In genomic region chr3:49667701-49668413, GRCh38 we compare ENCODE assay signal across 18 cellular contexts. TPM values are rescaled to one million over a fixed set of nuclear protein-coding genes. Genes with fewer than 3 reads are reported as not detected.
DNase-seq lines count a peak whose midpoint lies in the region; ATAC-seq, FAIRE-seq and TF ChIP-seq lines count a peak whose summit lies in the region.
"Had no signal": no experiment of that assay in that cellular context is flagged by ENCODE, and none has a peak within 500 bp of the region (broad histone marks: within the 10 kb centered on the region; RNA-seq: fewer than 3 reads in every experiment).

No MANE protein-coding gene starts in this region.

- H2AFZ ChIP-seq in astrocyte (ENCODE audit: low read depth, low read length) (no peak overlapping the region), HepG2 (ENCODE audit: low read length) (no peak overlapping the region)

- TF ChIP-seq RAD21 in A549 (conservative IDR thresholded peaks at IDR 0.05 in 1 of 2, IDR thresholded peaks at IDR 0.05 in 1 of 2): no peak
- no peak for TF ChIP-seq RAD21 in HepG2 (CRISPR knock-in tag; IDR thresholded peaks at IDR 0.05)

- in situ Hi-C loops in HepG2 (cut with HindIII; ENCODE audit: extremely low pct_ligation_motif_present, low pct_unique_long_range_greater_than_20kb): no loop called here

- H3K4me1 Mint-ChIP-seq in astrocyte (ENCODE audit: low read depth, unreplicated experiment): peaks cover 16% of the 10 kb centered on the region
- peaks cover 11% of the 10 kb centered on the region for H3K4me1 Mint-ChIP-seq in activated CD8-positive, alpha-beta memory T cell treated with anti-CD3 and anti-CD28 coated beads, Interleukin-2, amount 10 ng/mL, durations not matched to agents 7 days and 5 days

- TF ChIP-seq POLR2A in A549 (IDR thresholded peaks at IDR 0.05; ENCODE audit: low read length) (no peak), HepG2 (IDR thresholded peaks at IDR 0.05; ENCODE audit: insufficient read depth in 1 of 2, low read depth in 2 of 2, low read length in 2 of 2) (no peak)

- H3K4me3 ChIP-seq in A549 (no peak overlapping the region), astrocyte (ENCODE audit: insufficient read depth, low read depth, low read length) (no peak overlapping the region), HepG2 (replicated peaks in 1 of 3; ENCODE audit: insufficient read depth in 1 of 3, low read depth in 2 of 3, low read length in 3 of 3) (no peak overlapping the region)

- peaks cover 5% of the 10 kb centered on the region for H4K20me1 ChIP-seq in astrocyte (ENCODE audit: insufficient read depth, low read length)
- no peaks in the 10 kb centered on the region for H4K20me1 ChIP-seq in HepG2 (ENCODE audit: insufficient read depth, low read length)

- 82% methylated on average over 18 of the region's 25 CpGs for WGBS in A549 (ENCODE audit: missing lambda C conversion rate)
- 84% methylated on average over 17 of the region's 25 CpGs for WGBS in HepG2 (ENCODE audit: low lambda C conversion rate)

- no peaks in the 10 kb centered on the region for H3K36me3 Mint-ChIP-seq in astrocyte (ENCODE audit: low read depth, unreplicated experiment)
- no peaks in the 10 kb centered on the region for H3K36me3 Mint-ChIP-seq in activated CD8-positive, alpha-beta memory T cell treated with anti-CD3 and anti-CD28 coated beads, Interleukin-2, amount 10 ng/mL, durations not matched to agents 7 days and 5 days
- H3K36me3 Mint-ChIP-seq: CD4-positive, alpha-beta memory T cell had no signal

- no peaks in the 10 kb centered on the region for H3K9me3 Mint-ChIP-seq in astrocyte (ENCODE audit: unreplicated experiment)
- no peaks in the 10 kb centered on the region for H3K9me3 Mint-ChIP-seq in activated CD8-positive, alpha-beta memory T cell treated with anti-CD3 and anti-CD28 coated beads, Interleukin-2, amount 10 ng/mL, durations not matched to agents 7 days and 5 days (ENCODE audit: low read depth)

- DNase-seq in A549 (ENCODE audit: low read depth in 1 of 2, low spot score in 1 of 2): no peak
- DNase-seq in astrocyte (ENCODE audit: low read depth): no peak
- DNase-seq in HepG2 (ENCODE audit: low spot score): no peak
- peak; percentile 21 for DNase-seq in occipital lobe (lab: John Stamatoyannopoulos, UW)
- DNase-seq in activated CD4-positive, alpha-beta T cell treated with anti-CD3 and anti-CD28 coated beads for 4 hours: no peak
- DNase-seq in activated CD8-positive, alpha-beta memory T cell treated with anti-CD3 and anti-CD28 coated beads, Interleukin-2, amount 10 ng/mL, durations not matched to agents 7 days and 5 days: no peak
- no peak for DNase-seq in stimulated activated CD4-positive, alpha-beta T cell treated with anti-CD3 and anti-CD28 coated beads, Interleukin-2, amount 100 ng/mL, for 24 hours
- DNase-seq: CD4-positive, alpha-beta memory T cell; MV-4-11; NCI-H1417; NCI-H187 treated with DMSO at 0.1 percent for 48 hours; NCI-H446; OCI-M1 had no signal

- peak overlapping the region; percentile 5 for H3K4me3 Mint-ChIP-seq in astrocyte (ENCODE audit: unreplicated experiment)
- H3K4me3 Mint-ChIP-seq in activated CD8-positive, alpha-beta memory T cell treated with anti-CD3 and anti-CD28 coated beads, Interleukin-2, amount 10 ng/mL, durations not matched to agents 7 days and 5 days: no peak overlapping the region
- H3K4me3 Mint-ChIP-seq: CD4-positive, alpha-beta memory T cell had no signal

- H3K9me3 ChIP-seq in A549 (no peaks in the 10 kb centered on the region), astrocyte (ENCODE audit: insufficient read depth, low read depth, low read length) (no peaks in the 10 kb centered on the region), HepG2 (ENCODE audit: low read length) (no peaks in the 10 kb centered on the region)

- CTCF ChIA-PET in A549 (lab: Yijun Ruan, JAX): interaction anchor here (1.0 kb wide), 1 partner anchor 131 kb away, joined by 3 read pairs; no protein-coding TSS in a partner anchor
- CTCF ChIA-PET in HepG2 (lab: Yijun Ruan, JAX; ENCODE audit: low intra/inter-chr PET ratio, low total read pairs): no interaction called here
- CTCF ChIA-PET in activated CD8-positive, alpha-beta memory T cell treated with anti-CD3 and anti-CD28 coated beads, Interleukin-2, amount 10 ng/mL, durations not matched to agents 7 days and 5 days (lab: Charles Lee): interaction anchor here (0.6 to 2.9 kb wide), 2 partner anchors 128 to 160 kb away, joined by 3 to 22 read pairs; no protein-coding TSS in a partner anchor

- H3K79me2 ChIP-seq in astrocyte (ENCODE audit: insufficient read depth, low read length) (no peaks in the 10 kb centered on the region), HepG2 (ENCODE audit: insufficient read depth, low read length) (no peaks in the 10 kb centered on the region)

- H3K27me3 ChIP-seq in astrocyte (ENCODE audit: insufficient read depth, low read length) (no peaks in the 10 kb centered on the region), HepG2 (ENCODE audit: control insufficient read depth in 1 of 2, insufficient read depth in 2 of 2, low read length in 2 of 2) (no peaks in the 10 kb centered on the region)

- intact Hi-C loops in HepG2 (cut with micrococcal nuclease; ENCODE audit: unreplicated experiment): loop anchor here (5.0 kb wide), 1 partner anchor 81 kb away; no protein-coding TSS in a partner anchor

- BruUV-seq in HepG2 (replicated peaks; lab: Mats Ljungman, UMichigan): no TSS peak

- H3K36me3 ChIP-seq in astrocyte (ENCODE audit: insufficient read depth, low read length) (no peaks in the 10 kb centered on the region), HepG2 (replicated peaks in 1 of 2; ENCODE audit: control insufficient read depth in 1 of 2, insufficient read depth in 2 of 2, low read length in 2 of 2) (no peaks in the 10 kb centered on the region)

- H3K4me1 ChIP-seq in A549: peaks cover 26% of the 10 kb centered on the region
- H3K4me1 ChIP-seq in astrocyte (ENCODE audit: insufficient read depth, low read length): peaks cover 12% of the 10 kb centered on the region
- peaks cover 87% of the 10 kb centered on the region for H3K4me1 ChIP-seq in HepG2 (ENCODE audit: insufficient read depth, low read length)

- FAIRE-seq in A549 (lab: Jason Lieb, UNC): no peak
- FAIRE-seq in astrocyte (lab: Jason Lieb, UNC): no peak
- FAIRE-seq in HepG2 (lab: Jason Lieb, UNC): no peak

- H3K27ac ChIP-seq in A549 (peak overlapping the region; percentile 27 to 67; a peak in 2 of 6 replicates), astrocyte (ENCODE audit: low read depth, low read length) (no peak overlapping the region), HepG2 (ENCODE audit: extremely low read length, insufficient read depth, low read length) (peak overlapping the region; percentile 80)
- H3K27ac ChIP-seq: 22Rv1, HL-60 had no signal

- POLR2A ChIA-PET in A549 (lab: Yijun Ruan, JAX) (no interaction called here), HepG2 (lab: Yijun Ruan, JAX) (interaction anchor here (3.0 kb wide), 1 partner anchor 128 kb away, joined by 34 read pairs; no protein-coding TSS in a partner anchor)

- ATAC-seq in A549 (no peak), HepG2 (no peak), HG03342 (IDR thresholded peaks at IDR 0.05; ENCODE audit: unreplicated experiment) (no peak)
- ATAC-seq in activated CD8-positive, alpha-beta memory T cell treated with anti-CD3 and anti-CD28 coated beads, Interleukin-2, amount 10 ng/mL, durations not matched to agents 7 days and 5 days: no peak
- ATAC-seq: HCT116 had no signal

- peak overlapping the region; percentile 33 for H3K9ac ChIP-seq in astrocyte (ENCODE audit: low read length)
- no peak overlapping the region for H3K9ac ChIP-seq in HepG2 (ENCODE audit: insufficient read depth, low read depth, low read length)

- TF ChIP-seq EP300 in A549 (IDR thresholded peaks at IDR 0.05) (no peak), HepG2 (IDR thresholded peaks at IDR 0.05; ENCODE audit: low read depth in 2 of 2, low read length in 2 of 2) (no peak), HepG2 (CRISPR knock-in tag; IDR thresholded peaks at IDR 0.05; ENCODE audit: borderline replicate concordance) (no peak)

- H3K27ac Mint-ChIP-seq in astrocyte (ENCODE audit: unreplicated experiment): no peak overlapping the region
- H3K27ac Mint-ChIP-seq in activated CD8-positive, alpha-beta memory T cell treated with anti-CD3 and anti-CD28 coated beads, Interleukin-2, amount 10 ng/mL, durations not matched to agents 7 days and 5 days: no peak overlapping the region

- TF ChIP-seq CTCF in A549 (IDR thresholded peaks at IDR 0.05): no peak
- TF ChIP-seq CTCF in astrocyte (IDR thresholded peaks at IDR 0.05; ENCODE audit: insufficient read depth, low read depth, low read length): no peak
- TF ChIP-seq CTCF in HepG2 (CRISPR knock-in tag; IDR thresholded peaks at IDR 0.05): no peak

- H3K27me3 Mint-ChIP-seq in astrocyte (ENCODE audit: low read depth, unreplicated experiment): peaks cover 2% of the 10 kb centered on the region
- H3K27me3 Mint-ChIP-seq in activated CD8-positive, alpha-beta memory T cell treated with anti-CD3 and anti-CD28 coated beads, Interleukin-2, amount 10 ng/mL, durations not matched to agents 7 days and 5 days: no peaks in the 10 kb centered on the region
- H3K27me3 Mint-ChIP-seq: CD4-positive, alpha-beta memory T cell had no signal

- H3K4me2 ChIP-seq in A549 (peak overlapping the region; percentile 70), astrocyte (ENCODE audit: low read length) (peak overlapping the region; percentile 25), HepG2 (ENCODE audit: low read depth, low read length) (peak overlapping the region; percentile 76)

RNA-seq across cellular contexts. Expression of gene APEH, which starts 6.3 kb away (rescaled TPM):
- polyA plus RNA-seq in A549 (2011; rRNA removed) (60.8 and 74.9 TPM in 2 replicates), A549 (2017; fragmentation: RNase III; extraction: RNeasy Plus Mini Kit Qiagen cat#74134 plus additional on column Dnase treatment) (57.9 to 66.9 TPM (median 64.9 TPM) in 3 replicates), HepG2 (2011; rRNA removed) (116 and 123 TPM in 2 replicates)
- 66.5 and 81.7 TPM in 2 replicates for polyA plus RNA-seq in A549 (2012; cell fraction: cytosol; rRNA removed)
- 122 and 140 TPM in 2 replicates for polyA plus RNA-seq in A549 (2012; cell fraction: nucleus; rRNA removed)
- polyA minus RNA-seq in A549 (2011; rRNA and poly(A)+ RNA removed): 178 and 189 TPM in 2 replicates
- total RNA-seq in astrocyte (80.8 and 91.2 TPM in 2 replicates), HepG2 (2016; rRNA removed; fragmentation: Illumina TruSeq; extraction: Trizol) (116 and 130 TPM in 2 replicates), occipital lobe (65.4 TPM)
- 32.8 and 39.1 TPM in 2 replicates for total RNA-seq in HepG2 (2016; cell fraction: cytosol; rRNA removed; fragmentation: Illumina TruSeq; extraction: Trizol; ENCODE audit: low read depth)
- 118 and 134 TPM in 2 replicates for total RNA-seq in HepG2 (2016; cell fraction: insoluble cytoplasmic fraction; rRNA removed; fragmentation: Illumina TruSeq; extraction: Trizol)
- 57.5 and 60.4 TPM in 2 replicates for total RNA-seq in HepG2 (2016; cell fraction: membrane; rRNA removed; fragmentation: Illumina TruSeq; extraction: Trizol)
- total RNA-seq in HepG2 (2016; cell fraction: nucleus; rRNA removed; fragmentation: Illumina TruSeq; extraction: Trizol): 99.4 and 109 TPM in 2 replicates
- polyA plus RNA-seq in HepG2 (2011; cell fraction: cytosol; rRNA removed): 95.0 and 116 TPM in 2 replicates
- 227 and 231 TPM in 2 replicates for polyA plus RNA-seq in HepG2 (2011; cell fraction: nucleus; rRNA removed)
- 110 and 113 TPM in 2 replicates for polyA plus RNA-seq in HepG2 (2012)
- polyA plus RNA-seq in HepG2 (2016; cell fraction: cytosol; fragmentation: Illumina TruSeq; extraction: Trizol; ENCODE audit: low read depth): 22.6 and 23.9 TPM in 2 replicates
- polyA plus RNA-seq in HepG2 (2016; cell fraction: insoluble cytoplasmic fraction; fragmentation: Illumina TruSeq; extraction: Trizol; ENCODE audit: low read depth): 87.5 and 96.0 TPM in 2 replicates
- 27.9 and 31.1 TPM in 2 replicates for polyA plus RNA-seq in HepG2 (2016; cell fraction: membrane; fragmentation: Illumina TruSeq; extraction: Trizol; ENCODE audit: low read depth)
- 137 and 152 TPM in 2 replicates for polyA plus RNA-seq in HepG2 (2016; cell fraction: nucleus; fragmentation: Illumina TruSeq; extraction: Trizol; ENCODE audit: insufficient read depth, low read depth)
- polyA minus RNA-seq in HepG2 (2011; rRNA and poly(A)+ RNA removed; ENCODE audit: low replicate concordance): 481 and 533 TPM in 2 replicates
- 94.8 and 99.0 TPM in 2 replicates for polyA minus RNA-seq in HepG2 (2011; cell fraction: cytosol; rRNA and poly(A)+ RNA removed)
- 120 and 143 TPM in 2 replicates for polyA minus RNA-seq in HepG2 (2011; cell fraction: nucleus; rRNA and poly(A)+ RNA removed)
- 100 to 1,000 TPM; 150 to 172 TPM for total RNA-seq in activated CD8-positive, alpha-beta memory T cell treated with anti-CD3 and anti-CD28 coated beads, Interleukin-2, amount 10 ng/mL, durations not matched to agents 7 days and 5 days

RNA-seq across cellular contexts. Expression of gene MST1, which starts 21.4 kb away (rescaled TPM):
- polyA plus RNA-seq in A549 (2011; rRNA removed) (3.6 and 5.0 TPM in 2 replicates), A549 (2017; fragmentation: RNase III; extraction: RNeasy Plus Mini Kit Qiagen cat#74134 plus additional on column Dnase treatment) (3.2 to 6.9 TPM (median 4.9 TPM) in 3 replicates), HepG2 (2011; rRNA removed) (452 and 686 TPM in 2 replicates)
- polyA plus RNA-seq in A549 (2012; cell fraction: cytosol; rRNA removed): 1.8 and 2.0 TPM in 2 replicates
- 38.0 and 40.8 TPM in 2 replicates for polyA plus RNA-seq in A549 (2012; cell fraction: nucleus; rRNA removed)
- 2.6 and 2.8 TPM in 2 replicates for polyA minus RNA-seq in A549 (2011; rRNA and poly(A)+ RNA removed)
- total RNA-seq in astrocyte (9.3 and 15.1 TPM in 2 replicates), HepG2 (2016; rRNA removed; fragmentation: Illumina TruSeq; extraction: Trizol) (26.7 and 189 TPM in 2 replicates), occipital lobe (7.5 TPM)
- 15.3 and 18.3 TPM in 2 replicates for total RNA-seq in HepG2 (2016; cell fraction: cytosol; rRNA removed; fragmentation: Illumina TruSeq; extraction: Trizol; ENCODE audit: low read depth)
- 25.3 and 197 TPM in 2 replicates for total RNA-seq in HepG2 (2016; cell fraction: insoluble cytoplasmic fraction; rRNA removed; fragmentation: Illumina TruSeq; extraction: Trizol)
- total RNA-seq in HepG2 (2016; cell fraction: membrane; rRNA removed; fragmentation: Illumina TruSeq; extraction: Trizol): 14.6 and 16.5 TPM in 2 replicates
- 267 and 300 TPM in 2 replicates for total RNA-seq in HepG2 (2016; cell fraction: nucleus; rRNA removed; fragmentation: Illumina TruSeq; extraction: Trizol)
- 174 and 178 TPM in 2 replicates for polyA plus RNA-seq in HepG2 (2011; cell fraction: cytosol; rRNA removed)
- polyA plus RNA-seq in HepG2 (2011; cell fraction: nucleus; rRNA removed): 7,383 and 7,818 TPM in 2 replicates
- polyA plus RNA-seq in HepG2 (2012): 313 and 330 TPM in 2 replicates
- polyA plus RNA-seq in HepG2 (2016; cell fraction: cytosol; fragmentation: Illumina TruSeq; extraction: Trizol; ENCODE audit: low read depth): 6.2 and 6.6 TPM in 2 replicates
- 20.9 and 21.3 TPM in 2 replicates for polyA plus RNA-seq in HepG2 (2016; cell fraction: insoluble cytoplasmic fraction; fragmentation: Illumina TruSeq; extraction: Trizol; ENCODE audit: low read depth)
- polyA plus RNA-seq in HepG2 (2016; cell fraction: membrane; fragmentation: Illumina TruSeq; extraction: Trizol; ENCODE audit: low read depth): 9.6 and 10.0 TPM in 2 replicates
- 695 and 762 TPM in 2 replicates for polyA plus RNA-seq in HepG2 (2016; cell fraction: nucleus; fragmentation: Illumina TruSeq; extraction: Trizol; ENCODE audit: insufficient read depth, low read depth)
- 3.2 and 148 TPM in 2 replicates for polyA minus RNA-seq in HepG2 (2011; rRNA and poly(A)+ RNA removed; ENCODE audit: low replicate concordance)
- 42.2 and 50.5 TPM in 2 replicates for polyA minus RNA-seq in HepG2 (2011; cell fraction: cytosol; rRNA and poly(A)+ RNA removed)
- polyA minus RNA-seq in HepG2 (2011; cell fraction: nucleus; rRNA and poly(A)+ RNA removed): 323 and 384 TPM in 2 replicates
- total RNA-seq in activated CD8-positive, alpha-beta memory T cell treated with anti-CD3 and anti-CD28 coated beads, Interleukin-2, amount 10 ng/mL, durations not matched to agents 7 days and 5 days: 1 to 10 TPM; 7.3 to 9.3 TPM

RNA-seq across cellular contexts. Expression of gene RNF123, which starts 21.5 kb away (rescaled TPM):
- polyA plus RNA-seq in A549 (2011; rRNA removed) (14.4 and 21.3 TPM in 2 replicates), A549 (2017; fragmentation: RNase III; extraction: RNeasy Plus Mini Kit Qiagen cat#74134 plus additional on column Dnase treatment) (12.9 to 16.1 TPM (median 16.0 TPM) in 3 replicates), HepG2 (2011; rRNA removed) (82.2 and 91.9 TPM in 2 replicates)
- polyA plus RNA-seq in A549 (2012; cell fraction: cytosol; rRNA removed): 26.4 and 33.3 TPM in 2 replicates
- 108 and 136 TPM in 2 replicates for polyA plus RNA-seq in A549 (2012; cell fraction: nucleus; rRNA removed)
- polyA minus RNA-seq in A549 (2011; rRNA and poly(A)+ RNA removed): 29.7 and 31.8 TPM in 2 replicates
- total RNA-seq in astrocyte (40.9 and 49.8 TPM in 2 replicates), HepG2 (2016; rRNA removed; fragmentation: Illumina TruSeq; extraction: Trizol) (16.1 and 29.9 TPM in 2 replicates), occipital lobe (23.2 TPM)
- 7.6 and 8.9 TPM in 2 replicates for total RNA-seq in HepG2 (2016; cell fraction: cytosol; rRNA removed; fragmentation: Illumina TruSeq; extraction: Trizol; ENCODE audit: low read depth)
- total RNA-seq in HepG2 (2016; cell fraction: insoluble cytoplasmic fraction; rRNA removed; fragmentation: Illumina TruSeq; extraction: Trizol): 12.8 and 27.1 TPM in 2 replicates
- 10.8 and 12.7 TPM in 2 replicates for total RNA-seq in HepG2 (2016; cell fraction: membrane; rRNA removed; fragmentation: Illumina TruSeq; extraction: Trizol)
- 28.7 and 34.7 TPM in 2 replicates for total RNA-seq in HepG2 (2016; cell fraction: nucleus; rRNA removed; fragmentation: Illumina TruSeq; extraction: Trizol)
- 37.9 and 55.2 TPM in 2 replicates for polyA plus RNA-seq in HepG2 (2011; cell fraction: cytosol; rRNA removed)
- polyA plus RNA-seq in HepG2 (2011; cell fraction: nucleus; rRNA removed): 455 and 594 TPM in 2 replicates
- polyA plus RNA-seq in HepG2 (2012): 27.9 and 34.2 TPM in 2 replicates
- 8.1 and 10.5 TPM in 2 replicates for polyA plus RNA-seq in HepG2 (2016; cell fraction: cytosol; fragmentation: Illumina TruSeq; extraction: Trizol; ENCODE audit: low read depth)
- 17.1 and 25.1 TPM in 2 replicates for polyA plus RNA-seq in HepG2 (2016; cell fraction: insoluble cytoplasmic fraction; fragmentation: Illumina TruSeq; extraction: Trizol; ENCODE audit: low read depth)
- polyA plus RNA-seq in HepG2 (2016; cell fraction: membrane; fragmentation: Illumina TruSeq; extraction: Trizol; ENCODE audit: low read depth): 14.9 and 15.8 TPM in 2 replicates
- 108 and 116 TPM in 2 replicates for polyA plus RNA-seq in HepG2 (2016; cell fraction: nucleus; fragmentation: Illumina TruSeq; extraction: Trizol; ENCODE audit: insufficient read depth, low read depth)
- 88.9 and 105 TPM in 2 replicates for polyA minus RNA-seq in HepG2 (2011; rRNA and poly(A)+ RNA removed; ENCODE audit: low replicate concordance)
- polyA minus RNA-seq in HepG2 (2011; cell fraction: cytosol; rRNA and poly(A)+ RNA removed): 26.2 and 30.5 TPM in 2 replicates
- 55.9 and 56.4 TPM in 2 replicates for polyA minus RNA-seq in HepG2 (2011; cell fraction: nucleus; rRNA and poly(A)+ RNA removed)
- 10 to 100 TPM; 50.0 to 58.9 TPM for total RNA-seq in activated CD8-positive, alpha-beta memory T cell treated with anti-CD3 and anti-CD28 coated beads, Interleukin-2, amount 10 ng/mL, durations not matched to agents 7 days and 5 days

RNA-seq across cellular contexts. Expression of gene AMIGO3, which starts 51.6 kb away (rescaled TPM):
- polyA plus RNA-seq in A549 (2011; rRNA removed) (0.03 TPM in 1 of 2 replicates, not detected in the other), A549 (2017; fragmentation: RNase III; extraction: RNeasy Plus Mini Kit Qiagen cat#74134 plus additional on column Dnase treatment) (0.13 TPM in 1 of 3 replicates, not detected in the others), HepG2 (2011; rRNA removed) (0.21 TPM in 1 of 2 replicates, not detected in the other)
- polyA plus RNA-seq in A549 (2012; cell fraction: cytosol; rRNA removed): 0.26 and 0.88 TPM in 2 replicates
- polyA plus RNA-seq in A549 (2012; cell fraction: nucleus; rRNA removed): 7.5 and 14.5 TPM in 2 replicates
- 0.34 TPM in 1 of 2 replicates, not detected in the other for polyA minus RNA-seq in A549 (2011; rRNA and poly(A)+ RNA removed)
- total RNA-seq in astrocyte (0.16 TPM in 1 of 2 replicates, not detected in the other), HepG2 (2016; rRNA removed; fragmentation: Illumina TruSeq; extraction: Trizol) (0.35 TPM in 1 of 2 replicates, not detected in the other), occipital lobe (0.78 TPM)
- total RNA-seq in HepG2 (2016; cell fraction: cytosol; rRNA removed; fragmentation: Illumina TruSeq; extraction: Trizol; ENCODE audit: low read depth): 0.18 and 0.51 TPM in 2 replicates
- 0.13 and 0.45 TPM in 2 replicates for total RNA-seq in HepG2 (2016; cell fraction: insoluble cytoplasmic fraction; rRNA removed; fragmentation: Illumina TruSeq; extraction: Trizol)
- total RNA-seq in HepG2 (2016; cell fraction: membrane; rRNA removed; fragmentation: Illumina TruSeq; extraction: Trizol): 0.19 TPM in 1 of 2 replicates, not detected in the other
- not detected in 2 replicates for total RNA-seq in HepG2 (2016; cell fraction: nucleus; rRNA removed; fragmentation: Illumina TruSeq; extraction: Trizol)
- polyA plus RNA-seq in HepG2 (2011; cell fraction: cytosol; rRNA removed): 0.03 and 0.07 TPM in 2 replicates
- polyA plus RNA-seq in HepG2 (2011; cell fraction: nucleus; rRNA removed): 3.1 and 7.8 TPM in 2 replicates
- polyA plus RNA-seq in HepG2 (2012): 0.36 TPM in 1 of 2 replicates, not detected in the other
- 0.40 and 0.44 TPM in 2 replicates for polyA plus RNA-seq in HepG2 (2016; cell fraction: cytosol; fragmentation: Illumina TruSeq; extraction: Trizol; ENCODE audit: low read depth)
- polyA plus RNA-seq in HepG2 (2016; cell fraction: insoluble cytoplasmic fraction; fragmentation: Illumina TruSeq; extraction: Trizol; ENCODE audit: low read depth): 0.73 and 0.79 TPM in 2 replicates
- polyA plus RNA-seq in HepG2 (2016; cell fraction: membrane; fragmentation: Illumina TruSeq; extraction: Trizol; ENCODE audit: low read depth): 0.40 and 0.43 TPM in 2 replicates
- polyA plus RNA-seq in HepG2 (2016; cell fraction: nucleus; fragmentation: Illumina TruSeq; extraction: Trizol; ENCODE audit: insufficient read depth, low read depth): 0.53 and 1.7 TPM in 2 replicates
- polyA minus RNA-seq in HepG2 (2011; rRNA and poly(A)+ RNA removed; ENCODE audit: low replicate concordance): 1.8 and 3.5 TPM in 2 replicates
- polyA minus RNA-seq in HepG2 (2011; cell fraction: cytosol; rRNA and poly(A)+ RNA removed): 0.26 and 0.30 TPM in 2 replicates
- polyA minus RNA-seq in HepG2 (2011; cell fraction: nucleus; rRNA and poly(A)+ RNA removed): 0.75 and 2.1 TPM in 2 replicates
- 1 to 10 TPM in 1 of 2 experiments, under 1 TPM in 1; 0.19 to 1.2 TPM for total RNA-seq in activated CD8-positive, alpha-beta memory T cell treated with anti-CD3 and anti-CD28 coated beads, Interleukin-2, amount 10 ng/mL, durations not matched to agents 7 days and 5 days
- total RNA-seq: CD4-positive, alpha-beta memory T cell had no signal
- polyA plus RNA-seq: BJ; CD4-positive, alpha-beta memory T cell had no signal

RNA-seq across cellular contexts. Expression of gene GMPPB, which starts 55.9 kb away (rescaled TPM):
- polyA plus RNA-seq in A549 (2011; rRNA removed) (12.2 and 12.9 TPM in 2 replicates), A549 (2017; fragmentation: RNase III; extraction: RNeasy Plus Mini Kit Qiagen cat#74134 plus additional on column Dnase treatment) (22.1 to 26.9 TPM (median 24.1 TPM) in 3 replicates), HepG2 (2011; rRNA removed) (6.5 and 9.1 TPM in 2 replicates)
- 23.8 and 27.3 TPM in 2 replicates for polyA plus RNA-seq in A549 (2012; cell fraction: cytosol; rRNA removed)
- 44.8 and 45.3 TPM in 2 replicates for polyA plus RNA-seq in A549 (2012; cell fraction: nucleus; rRNA removed)
- 20.8 and 22.9 TPM in 2 replicates for polyA minus RNA-seq in A549 (2011; rRNA and poly(A)+ RNA removed)
- total RNA-seq in astrocyte (21.4 and 24.6 TPM in 2 replicates), HepG2 (2016; rRNA removed; fragmentation: Illumina TruSeq; extraction: Trizol) (21.7 and 23.1 TPM in 2 replicates), occipital lobe (10.6 TPM)
- total RNA-seq in HepG2 (2016; cell fraction: cytosol; rRNA removed; fragmentation: Illumina TruSeq; extraction: Trizol; ENCODE audit: low read depth): 3.9 and 5.4 TPM in 2 replicates
- 21.2 and 23.8 TPM in 2 replicates for total RNA-seq in HepG2 (2016; cell fraction: insoluble cytoplasmic fraction; rRNA removed; fragmentation: Illumina TruSeq; extraction: Trizol)
- 7.3 and 8.9 TPM in 2 replicates for total RNA-seq in HepG2 (2016; cell fraction: membrane; rRNA removed; fragmentation: Illumina TruSeq; extraction: Trizol)
- 14.9 and 16.7 TPM in 2 replicates for total RNA-seq in HepG2 (2016; cell fraction: nucleus; rRNA removed; fragmentation: Illumina TruSeq; extraction: Trizol)
- polyA plus RNA-seq in HepG2 (2011; cell fraction: cytosol; rRNA removed): 6.3 and 8.4 TPM in 2 replicates
- 15.5 and 21.5 TPM in 2 replicates for polyA plus RNA-seq in HepG2 (2011; cell fraction: nucleus; rRNA removed)
- polyA plus RNA-seq in HepG2 (2012): 4.8 and 5.8 TPM in 2 replicates
- 3.3 and 3.7 TPM in 2 replicates for polyA plus RNA-seq in HepG2 (2016; cell fraction: cytosol; fragmentation: Illumina TruSeq; extraction: Trizol; ENCODE audit: low read depth)
- polyA plus RNA-seq in HepG2 (2016; cell fraction: insoluble cytoplasmic fraction; fragmentation: Illumina TruSeq; extraction: Trizol; ENCODE audit: low read depth): 17.8 and 18.8 TPM in 2 replicates
- 4.7 and 5.8 TPM in 2 replicates for polyA plus RNA-seq in HepG2 (2016; cell fraction: membrane; fragmentation: Illumina TruSeq; extraction: Trizol; ENCODE audit: low read depth)
- 23.9 and 25.9 TPM in 2 replicates for polyA plus RNA-seq in HepG2 (2016; cell fraction: nucleus; fragmentation: Illumina TruSeq; extraction: Trizol; ENCODE audit: insufficient read depth, low read depth)
- polyA minus RNA-seq in HepG2 (2011; rRNA and poly(A)+ RNA removed; ENCODE audit: low replicate concordance): 21.4 and 30.7 TPM in 2 replicates
- 4.2 and 5.6 TPM in 2 replicates for polyA minus RNA-seq in HepG2 (2011; cell fraction: cytosol; rRNA and poly(A)+ RNA removed)
- polyA minus RNA-seq in HepG2 (2011; cell fraction: nucleus; rRNA and poly(A)+ RNA removed): 12.6 and 20.3 TPM in 2 replicates
- total RNA-seq in activated CD8-positive, alpha-beta memory T cell treated with anti-CD3 and anti-CD28 coated beads, Interleukin-2, amount 10 ng/mL, durations not matched to agents 7 days and 5 days: 10 to 100 TPM; 46.6 to 47.9 TPM

Comparison
In these comparisons a context has a peak if more than half of its experiments do, and no peak if none do; other contexts are left out.
1. H3K4me2 ChIP-seq: peak in every context shown above with its lines; median percentile 76 in HepG2; 70 in A549; 25 in astrocyte.